20 cellular contexts compared by ENCODE assay signal in the genomic region with DNA sequence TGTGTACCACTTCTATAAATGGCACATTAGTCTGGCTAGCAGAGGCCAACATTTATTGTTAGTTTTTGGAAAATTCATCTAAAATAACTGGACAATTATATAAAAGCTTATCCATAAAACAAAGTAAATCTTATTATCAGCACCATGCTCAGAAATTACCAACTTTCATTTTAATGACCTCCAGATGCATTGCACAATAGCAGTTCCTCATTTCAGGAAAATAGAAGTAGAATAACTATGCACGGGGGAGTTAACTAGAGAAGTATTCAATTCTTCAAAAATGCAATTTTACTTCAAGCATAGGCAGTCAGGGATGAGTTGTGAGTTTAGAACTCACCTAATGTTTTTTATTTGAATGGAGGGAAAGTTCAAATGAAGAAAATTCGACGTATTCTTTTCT.
"Had no signal": no experiment of that assay in that cellular context is flagged by ENCODE, and none has a peak within 500 bp of the region (broad histone marks: within the 10 kb centered on the region; RNA-seq: fewer than 3 reads in every experiment).

No MANE protein-coding gene starts in this region.

- H3K27me3 Mint-ChIP-seq: activated naive CD4-positive, alpha-beta T cell treated with anti-CD3 and anti-CD28 coated beads, Interleukin-2, amount 50 U/mL, for 24 hours had no signal

- H3K9me3 ChIP-seq: psoas muscle, suprapubic skin, upper lobe of right lung had no signal

- H3K4me1 Mint-ChIP-seq: activated naive CD4-positive, alpha-beta T cell treated with anti-CD3 and anti-CD28 coated beads, Interleukin-2, amount 50 U/mL, for 24 hours; nephron progenitor cell; WTC11 had no signal

- H3K27ac Mint-ChIP-seq: activated naive CD4-positive, alpha-beta T cell treated with anti-CD3 and anti-CD28 coated beads, Interleukin-2, amount 50 U/mL, for 24 hours; brain; nephron progenitor cell; WTC11 had no signal

- ATAC-seq: left ventricle myocardium superior; psoas muscle; stimulated activated naive CD8-positive, alpha-beta T cell treated with anti-CD3 and anti-CD28 coated beads, Interleukin-15, Interleukin-2, amounts not matched to agents 100 U/mL and 50 U/mL, for 24 hours; upper lobe of right lung; WTC11 had no signal

- H3K4me3 Mint-ChIP-seq: activated naive CD4-positive, alpha-beta T cell treated with anti-CD3 and anti-CD28 coated beads, Interleukin-2, amount 50 U/mL, for 24 hours; brain; nephron progenitor cell; WTC11 had no signal

- H3K9me3 Mint-ChIP-seq: activated naive CD4-positive, alpha-beta T cell treated with anti-CD3 and anti-CD28 coated beads, Interleukin-2, amount 50 U/mL, for 24 hours; brain; nephron progenitor cell had no signal

- DNase-seq: activated CD4-positive, alpha-beta T cell treated with anti-CD3 and anti-CD28 coated beads for 48 hours; activated effector memory CD4-positive, alpha-beta T cell treated with Interleukin-2 at 50 U/mL for 16 hours; activated T-cell treated with anti-CD3 and anti-CD28 coated beads for 4 hours; amniotic stem cell; dermis blood vessel endothelial cell; erythroblast; hippocampal formation; left ventricle myocardium superior; mesendoderm; nephron progenitor cell; psoas muscle; stimulated activated CD4-positive, alpha-beta T cell treated with anti-CD3 and anti-CD28 coated beads, Interleukin-2, amount 100 ng/mL, for 48 hours; stimulated activated CD8-positive, alpha-beta memory T cell treated with anti-CD3 and anti-CD28 coated beads, Interleukin-4, amount 100 ng/mL, for 48 hours; stimulated activated naive CD8-positive, alpha-beta T cell treated with anti-CD3 and anti-CD28 coated beads, Interleukin-15, Interleukin-2, amounts not matched to agents 100 U/mL and 50 U/mL, for 24 hours; T1000; upper lobe of right lung had no signal

- H3K36me3 Mint-ChIP-seq: activated naive CD4-positive, alpha-beta T cell treated with anti-CD3 and anti-CD28 coated beads, Interleukin-2, amount 50 U/mL, for 24 hours; brain; WTC11 had no signal
